24 cellular contexts compared by ENCODE assay signal in the genomic region with DNA sequence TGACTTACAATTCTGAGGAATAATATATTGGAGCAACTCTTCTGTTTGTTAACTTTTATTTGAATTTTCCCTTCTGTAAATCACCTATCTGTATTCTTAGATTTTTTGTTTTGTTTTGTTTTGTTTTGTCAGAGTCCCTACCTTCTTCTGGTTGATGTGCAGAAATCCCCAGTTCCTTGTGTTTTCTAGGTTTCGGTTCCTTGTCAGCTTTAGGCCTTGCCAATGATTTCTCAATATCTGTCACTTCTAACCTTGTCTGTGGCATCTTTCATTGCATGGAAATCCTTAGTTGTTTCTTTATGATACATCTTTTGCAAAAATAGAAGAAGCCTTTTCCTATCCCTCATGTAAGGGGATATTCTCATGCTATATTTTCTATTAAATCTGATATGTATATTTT. TPM values are rescaled to one million over a fixed set of nuclear protein-coding genes. Genes with fewer than 3 reads are reported as not detected.
DNase-seq lines count a peak whose midpoint lies in the region; ATAC-seq and TF ChIP-seq lines count a peak whose summit lies in the region.
"Had no signal": no experiment of that assay in that cellular context is flagged by ENCODE, and none has a peak within 500 bp of the region (broad histone marks: within the 10 kb centered on the region; RNA-seq: fewer than 3 reads in every experiment).

No MANE protein-coding gene starts in this region.

- H3K4me1 Mint-ChIP-seq in natural killer cell treated with Interleukin-12 subunit alpha and Interleukin-12 subunit beta and Interleukin-15 and Interleukin-18, amount 100 ng/mL, for 72 hours (ENCODE audit: low read depth in 2 of 2) = peaks cover 6 to 9% of the 10 kb centered on the region in 2 donors

- H3K27me3 ChIP-seq in upper lobe of right lung (no peaks in the 10 kb centered on the region), lower lobe of right lung (ENCODE audit: low read depth) (no peaks in the 10 kb centered on the region)
- H3K27me3 ChIP-seq: body of pancreas, left lung, sigmoid colon, suprapubic skin had no signal

- H3K27me3 Mint-ChIP-seq in natural killer cell treated with Interleukin-12 subunit alpha and Interleukin-12 subunit beta and Interleukin-15 and Interleukin-18, amount 100 ng/mL, for 72 hours = no peaks in the 10 kb centered on the region

- H3K4me3 ChIP-seq in upper lobe of right lung = no peak overlapping the region
- H3K4me3 ChIP-seq in lower lobe of right lung = no peak overlapping the region
- H3K4me3 ChIP-seq: body of pancreas, left lung, sigmoid colon, SK-N-MC, suprapubic skin had no signal

- H3K9me3 ChIP-seq in upper lobe of right lung = no peaks in the 10 kb centered on the region
- H3K9me3 ChIP-seq in lower lobe of right lung = no peaks in the 10 kb centered on the region
- H3K9me3 ChIP-seq: body of pancreas, left lung, sigmoid colon, suprapubic skin had no signal

- no peaks in the 10 kb centered on the region for H3K36me3 ChIP-seq in upper lobe of right lung
- H3K36me3 ChIP-seq in lower lobe of right lung = no peaks in the 10 kb centered on the region
- H3K36me3 ChIP-seq: left lung, sigmoid colon, suprapubic skin had no signal

- ATAC-seq in GM18907 (IDR thresholded peaks at IDR 0.05; ENCODE audit: unreplicated experiment) = peak; percentile 68
- ATAC-seq in HG02678 (IDR thresholded peaks at IDR 0.05; ENCODE audit: unreplicated experiment) = peak; percentile 60
- ATAC-seq in HG03442 (IDR thresholded peaks at IDR 0.05; ENCODE audit: unreplicated experiment) = peak; percentile 78
- peak; percentile 54 for ATAC-seq in upper lobe of right lung
- ATAC-seq in natural killer cell treated with Interleukin-12 subunit alpha and Interleukin-12 subunit beta and Interleukin-15 and Interleukin-18, amount 100 ng/mL, for 72 hours = no peak
- ATAC-seq in lower lobe of right lung = no peak
- ATAC-seq: activated naive CD4-positive, alpha-beta T cell treated with anti-CD3 and anti-CD28 coated beads, Interleukin-2, amount 50 U/mL, for 72 hours; body of pancreas; left lung had no signal

- intact Hi-C loops in upper lobe of right lung (cut with DNase I) = no loop called here
- intact Hi-C loops in lower lobe of right lung (cut with DNase I) = no loop called here

- H3K36me3 Mint-ChIP-seq in natural killer cell treated with Interleukin-12 subunit alpha and Interleukin-12 subunit beta and Interleukin-15 and Interleukin-18, amount 100 ng/mL, for 72 hours = peaks cover 2% of the 10 kb centered on the region

- no peak overlapping the region for H3K27ac Mint-ChIP-seq in natural killer cell treated with Interleukin-12 subunit alpha and Interleukin-12 subunit beta and Interleukin-15 and Interleukin-18, amount 100 ng/mL, for 72 hours
- H3K27ac Mint-ChIP-seq: activated naive CD4-positive, alpha-beta T cell treated with anti-CD3 and anti-CD28 coated beads, Interleukin-2, amount 50 U/mL, for 72 hours; H9 had no signal

- H3K4me1 ChIP-seq in upper lobe of right lung (no peaks in the 10 kb centered on the region), lower lobe of right lung (no peaks in the 10 kb centered on the region)
- H3K4me1 ChIP-seq: body of pancreas, left lung, sigmoid colon, suprapubic skin had no signal

- H3K4me3 Mint-ChIP-seq in natural killer cell treated with Interleukin-12 subunit alpha and Interleukin-12 subunit beta and Interleukin-15 and Interleukin-18, amount 100 ng/mL, for 72 hours = no peak overlapping the region
- H3K4me3 Mint-ChIP-seq: H9 had no signal

- H3K27ac ChIP-seq in upper lobe of right lung = no peak overlapping the region
- H3K27ac ChIP-seq in lower lobe of right lung = no peak overlapping the region
- H3K27ac ChIP-seq: body of pancreas, left lung, sigmoid colon, SK-N-MC, suprapubic skin had no signal

- no peak for DNase-seq in upper lobe of right lung
- DNase-seq in natural killer cell treated with Interleukin-12 subunit alpha and Interleukin-12 subunit beta and Interleukin-15 and Interleukin-18, amount 100 ng/mL, for 72 hours (ENCODE audit: low spot score) = no peak
- no peak for DNase-seq in T-helper 2 cell
- DNase-seq in lower lobe of right lung = no peak
- DNase-seq: activated CD4-positive, alpha-beta T cell treated with anti-CD3 and anti-CD28 coated beads for 48 hours; activated T-cell treated with anti-CD3 and anti-CD28 coated beads for 4 hours; AML-193; body of pancreas; Calu3; cortex of kidney; GDM1; H9; left lung; NCI-H1930; NCI-H510A treated with DMSO at 0.1 percent for 48 hours; sigmoid colon; stimulated activated CD4-positive, alpha-beta T cell treated with anti-CD3 and anti-CD28 coated beads, Interleukin-2, amount 100 ng/mL, for 24 hours had no signal

- no peaks in the 10 kb centered on the region for H3K9me3 Mint-ChIP-seq in natural killer cell treated with Interleukin-12 subunit alpha and Interleukin-12 subunit beta and Interleukin-15 and Interleukin-18, amount 100 ng/mL, for 72 hours
- H3K9me3 Mint-ChIP-seq: activated naive CD4-positive, alpha-beta T cell treated with anti-CD3 and anti-CD28 coated beads, Interleukin-2, amount 50 U/mL, for 72 hours; H9 had no signal

- TF ChIP-seq CTCF in upper lobe of right lung (IDR thresholded peaks at IDR 0.05) = no peak
- TF ChIP-seq CTCF in lower lobe of right lung (IDR thresholded peaks at IDR 0.05) = no peak

RNA-seq across cellular contexts. Expression of a gene that starts 21.7 kb away (rescaled TPM):
- total RNA-seq in upper lobe of right lung (13.9 TPM), lower lobe of right lung (12.5 TPM)
- total RNA-seq in natural killer cell treated with Interleukin-12 subunit alpha and Interleukin-12 subunit beta and Interleukin-15 and Interleukin-18, amount 100 ng/mL, for 72 hours = 1 to 10 TPM in 1 of 2 donors, under 1 TPM in 1; 0.19 to 1.5 TPM
- total RNA-seq: body of pancreas, osteocyte had no signal

Comparison
In these comparisons a context has a peak if more than half of its experiments do, and no peak if none do; other contexts are left out.
1. ATAC-seq: peak in GM18907 (single experiment), HG02678 (single experiment), HG03442 (single experiment) and upper lobe of right lung (single experiment); none in natural killer cell treated with Interleukin-12 subunit alpha and Interleukin-12 subunit beta and Interleukin-15 and Interleukin-18, amount 100 ng/mL, for 72 hours (0 of 2) and lower lobe of right lung (0 of 2).